ENCODE assay signal across 28 cellular contexts in the genomic region with DNA sequence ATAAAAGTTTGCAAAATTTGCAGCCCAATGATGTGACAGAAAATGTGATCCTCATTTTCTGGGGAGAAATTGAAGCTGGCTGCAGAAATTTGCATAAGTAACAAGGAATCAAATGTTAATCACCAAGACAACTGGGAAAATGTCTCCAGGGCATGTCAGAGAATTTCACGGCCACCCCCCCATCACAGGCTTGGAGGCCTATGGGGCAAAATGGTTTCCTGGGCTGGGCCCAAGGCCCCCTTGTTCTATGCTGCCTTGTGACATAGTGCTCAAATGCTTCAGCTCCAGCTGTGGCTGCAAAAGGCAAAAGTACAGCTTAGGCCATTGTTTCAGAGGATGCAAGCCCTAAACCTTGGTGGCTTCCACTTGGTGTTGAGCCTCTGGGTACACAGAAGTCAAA.
"Had no signal": no experiment of that assay in that cellular context is flagged by ENCODE, and none has a peak within 500 bp of the region (broad histone marks: within the 10 kb centered on the region; RNA-seq: fewer than 3 reads in every experiment).

No MANE protein-coding gene starts in this region.

- H3K4me1 ChIP-seq: adrenal gland, ascending aorta, body of pancreas, breast epithelium had no signal

- DNase-seq: activated effector memory CD4-positive, alpha-beta T cell treated with anti-CD3 and anti-CD28 coated beads, Interleukin-2, amount 50 U/mL, for 16 hours; activated effector memory CD4-positive, alpha-beta T cell treated with Interleukin-2 at 50 U/mL for 16 hours; activated gamma-delta T cell; activated gamma-delta T cell treated with Interleukin-2 at 50 U/mL for 16 hours; activated naive CD4-positive, alpha-beta T cell; activated naive CD4-positive, alpha-beta T cell treated with anti-CD3 and anti-CD28 coated beads for 36 hours; activated naive CD4-positive, alpha-beta T cell treated with anti-CD3 and anti-CD28 coated beads, Interleukin-2, amount 10 ng/mL, durations not matched to agents 7 days and 5 days; activated naive CD4-positive, alpha-beta T cell treated with anti-CD3 and anti-CD28 coated beads, Interleukin-2, amount 50 U/mL, for 16 hours; activated naive CD4-positive, alpha-beta T cell treated with Interleukin-2 at 50 U/mL for 16 hours; activated naive CD8-positive, alpha-beta T cell treated with anti-CD3 and anti-CD28 coated beads for 36 hours; activated naive CD8-positive, alpha-beta T cell treated with anti-CD3 and anti-CD28 coated beads, Interleukin-2, amount 10 ng/mL, durations not matched to agents 7 days and 5 days; activated naive CD8-positive, alpha-beta T cell treated with anti-CD3 and anti-CD28 coated beads, Interleukin-2, amount 50 U/mL, for 24 hours; activated T-cell treated with anti-CD3 and anti-CD28 coated beads, Interleukin-2, amount 50 U/mL, for 24 hours; activated T-cell treated with anti-CD3 and anti-CD28 coated beads, Interleukin-2, amount 50 U/mL, for 4 hours; activated T-cell treated with anti-CD3 and anti-CD28 coated beads, Interleukin-2, amount 50 U/mL, for 48 hours; activated T-cell treated with anti-CD3 and anti-CD28 coated beads, Interleukin-2, amount 50 U/mL, for 72 hours; adrenal gland; amniotic stem cell; amygdala; anterior cingulate cortex; body of pancreas; brain microvascular endothelial cell; caudate nucleus; central memory CD4-positive, alpha-beta T cell; cerebellar nuclear complex had no signal

- H3K36me3 ChIP-seq: adrenal gland, ascending aorta, brain microvascular endothelial cell, breast epithelium, cardiac muscle cell had no signal

- H3K4me3 ChIP-seq: adrenal gland, ascending aorta, body of pancreas, breast epithelium, cardiac muscle cell had no signal

- H3K27ac ChIP-seq: adrenal gland, ascending aorta, body of pancreas, brain microvascular endothelial cell, breast epithelium, cardiac muscle cell had no signal

- H3K9me3 ChIP-seq: adrenal gland, ascending aorta, body of pancreas had no signal

- H3K27me3 ChIP-seq: adrenal gland, ascending aorta, body of pancreas, brain microvascular endothelial cell, breast epithelium, cardiac muscle cell had no signal
